ENCODE assay signal across 1 cellular context in the genomic region with DNA sequence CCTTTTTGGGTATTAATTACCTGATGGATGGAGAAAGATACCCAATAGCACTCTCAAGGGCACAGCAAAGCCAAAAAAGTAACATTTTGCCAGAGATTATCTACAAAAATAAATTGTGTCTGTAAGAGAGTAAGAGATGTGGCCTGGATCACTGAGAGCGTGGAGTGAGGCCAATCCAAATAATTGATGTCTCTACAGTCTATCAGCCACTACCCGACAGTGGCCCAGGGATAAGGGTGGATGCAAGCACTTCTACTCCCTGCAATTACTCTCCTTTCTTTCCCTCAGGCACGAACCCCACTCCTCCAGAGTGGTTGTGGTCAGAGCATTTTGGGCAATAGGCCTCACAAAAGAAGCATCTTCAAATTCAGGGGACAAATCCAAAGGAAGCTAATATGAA.
TF ChIP-seq lines count a peak whose summit lies in the region.

No MANE protein-coding gene starts in this region.

TF ChIP-seq in GM12878, 131 proteins besides CTCF, POLR2A, EP300 and RAD21 (continued from another document):
- TF ChIP-seq, protein P1, sequence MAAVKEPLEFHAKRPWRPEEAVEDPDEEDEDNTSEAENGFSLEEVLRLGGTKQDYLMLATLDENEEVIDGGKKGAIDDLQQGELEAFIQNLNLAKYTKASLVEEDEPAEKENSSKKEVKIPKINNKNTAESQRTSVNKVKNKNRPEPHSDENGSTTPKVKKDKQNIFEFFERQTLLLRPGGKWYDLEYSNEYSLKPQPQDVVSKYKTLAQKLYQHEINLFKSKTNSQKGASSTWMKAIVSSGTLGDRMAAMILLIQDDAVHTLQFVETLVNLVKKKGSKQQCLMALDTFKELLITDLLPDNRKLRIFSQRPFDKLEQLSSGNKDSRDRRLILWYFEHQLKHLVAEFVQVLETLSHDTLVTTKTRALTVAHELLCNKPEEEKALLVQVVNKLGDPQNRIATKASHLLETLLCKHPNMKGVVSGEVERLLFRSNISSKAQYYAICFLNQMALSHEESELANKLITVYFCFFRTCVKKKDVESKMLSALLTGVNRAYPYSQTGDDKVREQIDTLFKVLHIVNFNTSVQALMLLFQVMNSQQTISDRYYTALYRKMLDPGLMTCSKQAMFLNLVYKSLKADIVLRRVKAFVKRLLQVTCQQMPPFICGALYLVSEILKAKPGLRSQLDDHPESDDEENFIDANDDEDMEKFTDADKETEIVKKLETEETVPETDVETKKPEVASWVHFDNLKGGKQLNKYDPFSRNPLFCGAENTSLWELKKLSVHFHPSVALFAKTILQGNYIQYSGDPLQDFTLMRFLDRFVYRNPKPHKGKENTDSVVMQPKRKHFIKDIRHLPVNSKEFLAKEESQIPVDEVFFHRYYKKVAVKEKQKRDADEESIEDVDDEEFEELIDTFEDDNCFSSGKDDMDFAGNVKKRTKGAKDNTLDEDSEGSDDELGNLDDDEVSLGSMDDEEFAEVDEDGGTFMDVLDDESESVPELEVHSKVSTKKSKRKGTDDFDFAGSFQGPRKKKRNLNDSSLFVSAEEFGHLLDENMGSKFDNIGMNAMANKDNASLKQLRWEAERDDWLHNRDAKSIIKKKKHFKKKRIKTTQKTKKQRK (IDR thresholded peaks at IDR 0.05; ENCODE audit: low read depth, low read length): no peak
- TF ChIP-seq ATF7 (IDR thresholded peaks at IDR 0.05; ENCODE audit: low read depth) (no peak), ZNF217 (IDR thresholded peaks at IDR 0.05) (no peak), ASH2L (IDR thresholded peaks at IDR 0.05; ENCODE audit: borderline replicate concordance, low read depth) (no peak), MTA2 (IDR thresholded peaks at IDR 0.05; ENCODE audit: low read depth) (no peak), NBN (IDR thresholded peaks at IDR 0.05) (no peak), STAT1 (conservative IDR thresholded peaks at IDR 0.05) (no peak), RBBP5 (conservative IDR thresholded peaks at IDR 0.05) (no peak), MYC (IDR thresholded peaks at IDR 0.05; ENCODE audit: insufficient read depth, insufficient read length, insufficient replicate concordance, low read length, severe bottlenecking) (no peak), ZNF384 (IDR thresholded peaks at IDR 0.05; ENCODE audit: borderline replicate concordance, low read depth, low read length) (no peak), DPF2 (IDR thresholded peaks at IDR 0.05) (no peak), CEBPB (IDR thresholded peaks at IDR 0.05; ENCODE audit: borderline replicate concordance in 1 of 2, low read depth in 2 of 2, low read length in 2 of 2) (no peak), RUNX3 (IDR thresholded peaks at IDR 0.05; ENCODE audit: low read length) (no peak)
- TF ChIP-seq, protein P2, sequence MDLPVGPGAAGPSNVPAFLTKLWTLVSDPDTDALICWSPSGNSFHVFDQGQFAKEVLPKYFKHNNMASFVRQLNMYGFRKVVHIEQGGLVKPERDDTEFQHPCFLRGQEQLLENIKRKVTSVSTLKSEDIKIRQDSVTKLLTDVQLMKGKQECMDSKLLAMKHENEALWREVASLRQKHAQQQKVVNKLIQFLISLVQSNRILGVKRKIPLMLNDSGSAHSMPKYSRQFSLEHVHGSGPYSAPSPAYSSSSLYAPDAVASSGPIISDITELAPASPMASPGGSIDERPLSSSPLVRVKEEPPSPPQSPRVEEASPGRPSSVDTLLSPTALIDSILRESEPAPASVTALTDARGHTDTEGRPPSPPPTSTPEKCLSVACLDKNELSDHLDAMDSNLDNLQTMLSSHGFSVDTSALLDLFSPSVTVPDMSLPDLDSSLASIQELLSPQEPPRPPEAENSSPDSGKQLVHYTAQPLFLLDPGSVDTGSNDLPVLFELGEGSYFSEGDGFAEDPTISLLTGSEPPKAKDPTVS (IDR thresholded peaks at IDR 0.05; ENCODE audit: low read depth, low read length): no peak
